In genomic region chr7:84824057-84824651, GRCh38 we compare ENCODE assay signal across 1 cellular context.
A peak's percentile ranks its signal among the peaks of the same experiment; 100 is the strongest.
TF ChIP-seq lines count a peak whose summit lies in the region.

No MANE protein-coding gene starts in this region.

TF ChIP-seq in K562, 482 proteins besides CTCF, POLR2A, EP300 and RAD21 (continued from another document and continues in another):
- no peak for TF ChIP-seq CHD7 (IDR thresholded peaks at IDR 0.05; ENCODE audit: low read depth, low read length)
- 0 out of 2 replicates have a peak, but pooled peaks have one; percentile 13 for TF ChIP-seq JUND (IDR thresholded peaks at IDR 0.05; ENCODE audit: borderline replicate concordance, low read depth, low read length)
- peak; percentile 45; the same call in 1 of the 3 replicates for TF ChIP-seq JUND (tag; IDR thresholded peaks at IDR 0.05; ENCODE audit: borderline replicate concordance, low read depth, low read length)
- TF ChIP-seq MAFK (IDR thresholded peaks at IDR 0.05; ENCODE audit: low read length): peak; percentile 24; the same call in 1 of the 2 replicates
- peak; percentile 51 for TF ChIP-seq HDAC3 (IDR thresholded peaks at IDR 0.05; ENCODE audit: borderline replicate concordance, partially characterized antibody)
- TF ChIP-seq NCOR1 (IDR thresholded peaks at IDR 0.05): peak; percentile 55; the same call in 1 of the 2 replicates
- peak; percentile 38; the same call in 1 of the 2 replicates for TF ChIP-seq ATF7 (IDR thresholded peaks at IDR 0.05)
- no peak for TF ChIP-seq HMBOX1 (IDR thresholded peaks at IDR 0.05)
- TF ChIP-seq HMGN3 (IDR thresholded peaks at IDR 0.05; ENCODE audit: borderline replicate concordance, extremely low read depth, insufficient read length, low read depth, low read length): no peak
- peak; percentile 19 for TF ChIP-seq BRD9 (IDR thresholded peaks at IDR 0.05; ENCODE audit: low read depth, partially characterized antibody)
- no peak for TF ChIP-seq RBM17 (IDR thresholded peaks at IDR 0.05; ENCODE audit: borderline replicate concordance, low read depth, low read length)
- no peak for TF ChIP-seq GATAD2B (IDR thresholded peaks at IDR 0.05; ENCODE audit: borderline replicate concordance)
- TF ChIP-seq ZNF668 (CRISPR knock-in tag; IDR thresholded peaks at IDR 0.05): no peak
- peak; percentile 94 for TF ChIP-seq PKNOX1 (IDR thresholded peaks at IDR 0.05)
- TF ChIP-seq TAF9B (IDR thresholded peaks at IDR 0.05; ENCODE audit: partially characterized antibody): peak; percentile 25
- no peak for TF ChIP-seq UBTF (IDR thresholded peaks at IDR 0.05; ENCODE audit: borderline replicate concordance in 1 of 2, low read depth in 2 of 2, low read length in 2 of 2)
- TF ChIP-seq STAT5A (IDR thresholded peaks at IDR 0.05; ENCODE audit: borderline replicate concordance, low read length): peak; percentile 89
- TF ChIP-seq CBFA2T2 (conservative IDR thresholded peaks at IDR 0.05): no peak
- 0 out of 2 replicates have a peak, but pooled peaks have one; percentile 37 for TF ChIP-seq BACH1 (tag; IDR thresholded peaks at IDR 0.05)
- TF ChIP-seq MAFF (IDR thresholded peaks at IDR 0.05; ENCODE audit: low read length): 0 out of 2 replicates have a peak, but pooled peaks have one; percentile 18
- TF ChIP-seq TRIM24 (IDR thresholded peaks at IDR 0.05): 0 out of 4 replicates have a peak, but pooled peaks of 1 of the 2 experiments have one; percentile 34
- 0 out of 2 replicates have a peak, but pooled peaks have one; percentile 28 for TF ChIP-seq FOSL1 (tag; conservative IDR thresholded peaks at IDR 0.05)
- peak in 1 of 2 experiments; percentile 70; a peak in 2 of 4 replicates for TF ChIP-seq TBL1XR1 (IDR thresholded peaks at IDR 0.05; ENCODE audit: low read length in 2 of 2)
- TF ChIP-seq ATF3 (IDR thresholded peaks at IDR 0.05): no peak
- TF ChIP-seq ATF3 (CRISPR knock-in tag; conservative IDR thresholded peaks at IDR 0.05): 0 out of 2 replicates have a peak, but pooled peaks have one; percentile 24
- TF ChIP-seq CTBP1 (IDR thresholded peaks at IDR 0.05; ENCODE audit: borderline replicate concordance): 0 out of 2 replicates have a peak, but pooled peaks have one; percentile 27
- TF ChIP-seq EGR1 (conservative IDR thresholded peaks at IDR 0.05): peak; percentile 51; the same call in 1 of the 2 replicates
- no peak for TF ChIP-seq CREB3L1 (IDR thresholded peaks at IDR 0.05; ENCODE audit: borderline replicate concordance, low read depth)
- 0 out of 2 replicates have a peak, but pooled peaks have one; percentile 11 for TF ChIP-seq SMARCE1 (IDR thresholded peaks at IDR 0.05)
- TF ChIP-seq ID3 (CRISPR knock-in tag; IDR thresholded peaks at IDR 0.05): no peak
- TF ChIP-seq ID3 (tag; IDR thresholded peaks at IDR 0.05): no peak
- no peak for TF ChIP-seq HMGXB4 (CRISPR knock-in tag; IDR thresholded peaks at IDR 0.05)
- TF ChIP-seq MTA3 (IDR thresholded peaks at IDR 0.05; ENCODE audit: borderline replicate concordance): 0 out of 2 replicates have a peak, but pooled peaks have one; percentile 17
- peak; percentile 99 for TF ChIP-seq MEIS2 (IDR thresholded peaks at IDR 0.05; ENCODE audit: partially characterized antibody)
- TF ChIP-seq MIER1 (IDR thresholded peaks at IDR 0.05; ENCODE audit: low read depth): no peak
- peak; percentile 77 for TF ChIP-seq ARID1B (IDR thresholded peaks at IDR 0.05)
- TF ChIP-seq HMG20B (CRISPR knock-in tag; IDR thresholded peaks at IDR 0.05): no peak
- no peak for TF ChIP-seq ILF3 (IDR thresholded peaks at IDR 0.05; ENCODE audit: borderline replicate concordance)
- no peak for TF ChIP-seq ZNF143 (CRISPR knock-in tag; IDR thresholded peaks at IDR 0.05)
- no peak for TF ChIP-seq ARNT (IDR thresholded peaks at IDR 0.05)
- no peak for TF ChIP-seq NR2C2 (CRISPR knock-in tag; IDR thresholded peaks at IDR 0.05)
- TF ChIP-seq NR2C2 (tag; IDR thresholded peaks at IDR 0.05): peak; percentile 90
